In genomic region chr18:55404136-55404810, GRCh38 we compare ENCODE assay signal across 13 cellular contexts.
DNase-seq lines count a peak whose midpoint lies in the region; ATAC-seq and TF ChIP-seq lines count a peak whose summit lies in the region.
"Had no signal": no experiment of that assay in that cellular context is flagged by ENCODE, and none has a peak within 500 bp of the region (broad histone marks: within the 10 kb centered on the region; RNA-seq: fewer than 3 reads in every experiment).

No MANE protein-coding gene starts in this region.

- H3K9me3 ChIP-seq in breast epithelium (no peaks in the 10 kb centered on the region), parathyroid adenoma (ENCODE audit: control insufficient read depth, low read length) (no peaks in the 10 kb centered on the region), upper lobe of left lung (no peaks in the 10 kb centered on the region)

- H3K4me3 ChIP-seq in breast epithelium (peak overlapping the region in 1 of 3 donors; percentile 55), dorsolateral prefrontal cortex (peak overlapping the region in 57 of 59 donors; percentile 1 to 76 (median 61)), parathyroid adenoma (ENCODE audit: low read depth, low read length) (no peak overlapping the region), upper lobe of left lung (no peak overlapping the region), H7 (ENCODE audit: insufficient read depth, low read depth, low read length) (no peak overlapping the region)

- POLR2A ChIA-PET in MCF 10A (lab: Yijun Ruan, JAX) = no interaction called here

- no peak for TF ChIP-seq POLR2A in breast epithelium (IDR thresholded peaks at IDR 0.05)
- no peak for TF ChIP-seq POLR2A in upper lobe of left lung (IDR thresholded peaks at IDR 0.05)

- H3K4me1 ChIP-seq in breast epithelium (no peaks in the 10 kb centered on the region), parathyroid adenoma (peaks cover 9% of the 10 kb centered on the region), upper lobe of left lung (peaks cover 0 to 19% (median 14%) of the 10 kb centered on the region in 4 donors)

- H3K27ac ChIP-seq in breast epithelium (peak overlapping the region; percentile 49 to 79), dorsolateral prefrontal cortex (peak overlapping the region; percentile 88 to 100 (median 98)), parathyroid adenoma (peak overlapping the region; percentile 5), upper lobe of left lung (peak overlapping the region in 3 of 4 donors; percentile 36 to 79 (median 59))
- H3K27ac ChIP-seq: foreskin keratinocyte had no signal

- no peak overlapping the region for H2AFZ ChIP-seq in parathyroid adenoma

- no peak for ATAC-seq in upper lobe of left lung (ENCODE audit: low FRiP score in 2 of 2)
- ATAC-seq in stimulated activated effector memory CD8-positive, alpha-beta T cell treated with anti-CD3 and anti-CD28 coated beads, Interleukin-12 subunit alpha, Interleukin-12 subunit beta, amount 100 ng/mL, for 72 hours = no peak
- ATAC-seq: foreskin keratinocyte; stimulated activated naive CD8-positive, alpha-beta T cell treated with anti-CD3 and anti-CD28 coated beads, Interleukin-15, Interleukin-2, amounts not matched to agents 100 U/mL and 50 U/mL, for 24 hours had no signal

- CTCF ChIA-PET in MCF 10A (lab: Yijun Ruan, JAX) = interaction anchor here (0.6 to 1.0 kb wide), 2 partner anchors 11 to 170 kb away, joined by 3 read pairs; no protein-coding TSS in a partner anchor

- H3K9me3 Mint-ChIP-seq in MCF 10A (ENCODE audit: unreplicated experiment) = no peaks in the 10 kb centered on the region
- no peaks in the 10 kb centered on the region for H3K9me3 Mint-ChIP-seq in stimulated activated effector memory CD8-positive, alpha-beta T cell treated with anti-CD3 and anti-CD28 coated beads, Interleukin-12 subunit alpha, Interleukin-12 subunit beta, amount 100 ng/mL, for 72 hours

- no peak overlapping the region for H3K4me3 Mint-ChIP-seq in MCF 10A (ENCODE audit: unreplicated experiment)
- H3K4me3 Mint-ChIP-seq in stimulated activated effector memory CD8-positive, alpha-beta T cell treated with anti-CD3 and anti-CD28 coated beads, Interleukin-12 subunit alpha, Interleukin-12 subunit beta, amount 100 ng/mL, for 72 hours = no peak overlapping the region

- H3K27ac Mint-ChIP-seq in MCF 10A (ENCODE audit: low read depth, unreplicated experiment) = no peak overlapping the region
- H3K27ac Mint-ChIP-seq in stimulated activated effector memory CD8-positive, alpha-beta T cell treated with anti-CD3 and anti-CD28 coated beads, Interleukin-12 subunit alpha, Interleukin-12 subunit beta, amount 100 ng/mL, for 72 hours = no peak overlapping the region

- peaks cover 0 to 3% of the 10 kb centered on the region in 2 donors for H3K27me3 ChIP-seq in breast epithelium
- H3K27me3 ChIP-seq in dorsolateral prefrontal cortex = no peaks in the 10 kb centered on the region
- no peaks in the 10 kb centered on the region for H3K27me3 ChIP-seq in parathyroid adenoma (ENCODE audit: control insufficient read depth, insufficient read depth, low read length)
- no peaks in the 10 kb centered on the region for H3K27me3 ChIP-seq in upper lobe of left lung
- no peaks in the 10 kb centered on the region for H3K27me3 ChIP-seq in H7 (ENCODE audit: control insufficient read depth, insufficient read depth, low read length)
- H3K27me3 ChIP-seq: foreskin keratinocyte had no signal

- peaks cover 6% of the 10 kb centered on the region for H3K36me3 Mint-ChIP-seq in MCF 10A (ENCODE audit: insufficient read depth, unreplicated experiment)
- no peaks in the 10 kb centered on the region for H3K36me3 Mint-ChIP-seq in stimulated activated effector memory CD8-positive, alpha-beta T cell treated with anti-CD3 and anti-CD28 coated beads, Interleukin-12 subunit alpha, Interleukin-12 subunit beta, amount 100 ng/mL, for 72 hours

- no peak for TF ChIP-seq EP300 in upper lobe of left lung (IDR thresholded peaks at IDR 0.05)

- WGBS in upper lobe of left lung, 2 donors = 94% methylated on average over 5 of the region's 5 CpGs

- no peaks in the 10 kb centered on the region for H3K79me2 ChIP-seq in parathyroid adenoma

- no peak overlapping the region for H3K4me2 ChIP-seq in parathyroid adenoma (ENCODE audit: low read length)

- no peaks in the 10 kb centered on the region for H3K27me3 Mint-ChIP-seq in MCF 10A (ENCODE audit: insufficient read depth, unreplicated experiment)

- BruUV-seq in MCF 10A (replicated peaks; lab: Mats Ljungman, UMichigan) = no TSS peak

- intact Hi-C loops in breast epithelium (cut with DNase I; ENCODE audit: low total_unique reads) = no loop called here
- intact Hi-C loops in MCF 10A (cut with micrococcal nuclease) = no loop called here
- intact Hi-C loops in dorsolateral prefrontal cortex (cut with DNase I) = loop anchor here (2.0 to 5.0 kb wide), 2 partner anchors 57 to 183 kb away; partner anchors contain the start of gene TCF4 (in 1 of the 2)

- H3K36me3 ChIP-seq in breast epithelium = no peaks in the 10 kb centered on the region
- H3K36me3 ChIP-seq in parathyroid adenoma (ENCODE audit: control insufficient read depth, insufficient read depth, low read length) = no peaks in the 10 kb centered on the region
- no peaks in the 10 kb centered on the region for H3K36me3 ChIP-seq in upper lobe of left lung
- no peaks in the 10 kb centered on the region for H3K36me3 ChIP-seq in H7 (replicated peaks; ENCODE audit: control insufficient read depth, insufficient read depth, low read length)

- no peak overlapping the region for H3K9ac ChIP-seq in parathyroid adenoma

- DNase-seq in breast epithelium (ENCODE audit: low spot score in 2 of 2) (no peak), MCF 10A (ENCODE audit: unreplicated experiment) (no peak), dorsolateral prefrontal cortex (no peak), upper lobe of left lung (no peak), H7 (no peak), COLO829 (ENCODE audit: low spot score) (no peak)
- DNase-seq in stimulated activated effector memory CD8-positive, alpha-beta T cell treated with anti-CD3 and anti-CD28 coated beads, Interleukin-12 subunit alpha, Interleukin-12 subunit beta, amount 100 ng/mL, for 72 hours (ENCODE audit: low spot score in 2 of 2) = no peak
- DNase-seq: 8988T; foreskin keratinocyte; small intestine; stimulated activated naive CD8-positive, alpha-beta T cell treated with anti-CD3 and anti-CD28 coated beads, Interleukin-15, Interleukin-2, amounts not matched to agents 100 U/mL and 50 U/mL, for 24 hours; T-helper 1 cell had no signal

- TF ChIP-seq CTCF in breast epithelium (IDR thresholded peaks at IDR 0.05) (no peak), MCF 10A (IDR thresholded peaks at IDR 0.05; ENCODE audit: unreplicated experiment) (no peak), dorsolateral prefrontal cortex (IDR thresholded peaks at IDR 0.05 in 54 of 56, conservative IDR thresholded peaks at IDR 0.05 in 2 of 56; ENCODE audit: low read depth in 1 of 56, partially characterized antibody in 56 of 56) (no peak), parathyroid adenoma (IDR thresholded peaks at IDR 0.05) (no peak), upper lobe of left lung (IDR thresholded peaks at IDR 0.05) (no peak)

- H3K4me1 Mint-ChIP-seq in MCF 10A (ENCODE audit: insufficient read depth, unreplicated experiment) = peaks cover 15% of the 10 kb centered on the region
- no peaks in the 10 kb centered on the region for H3K4me1 Mint-ChIP-seq in stimulated activated effector memory CD8-positive, alpha-beta T cell treated with anti-CD3 and anti-CD28 coated beads, Interleukin-12 subunit alpha, Interleukin-12 subunit beta, amount 100 ng/mL, for 72 hours

Comparison
In these comparisons a context has a peak if more than half of its experiments do, and no peak if none do; other contexts are left out.
1. H3K27ac ChIP-seq: peak in every context shown above with its lines; median percentile 98 in dorsolateral prefrontal cortex; 64 in breast epithelium; 59 in upper lobe of left lung; 5 in parathyroid adenoma.
2. H3K4me3 ChIP-seq: peak in dorsolateral prefrontal cortex (57 of 59); none in parathyroid adenoma (single experiment), upper lobe of left lung (0 of 4) and H7 (single experiment).
3. intact Hi-C loops: an anchor here in dorsolateral prefrontal cortex (2.0 to 5.0 kb wide); none called in breast epithelium and MCF 10A.